Comparison of ENCODE assay signal across 13 cellular contexts in genomic region chr10:17562572-17562971, GRCh38. TPM values are rescaled to one million over a fixed set of nuclear protein-coding genes. Genes with fewer than 3 reads are reported as not detected.
DNase-seq lines count a peak whose midpoint lies in the region; ATAC-seq and TF ChIP-seq lines count a peak whose summit lies in the region.
"Had no signal": no experiment of that assay in that cellular context is flagged by ENCODE, and none has a peak within 500 bp of the region (broad histone marks: within the 10 kb centered on the region; RNA-seq: fewer than 3 reads in every experiment).

No MANE protein-coding gene starts in this region.

- no peak overlapping the region for H3K4me3 ChIP-seq in AG10803 (ENCODE audit: low read length)
- H3K4me3 ChIP-seq in MG63: no peak overlapping the region

- no peaks in the 10 kb centered on the region for H3K36me3 ChIP-seq in MG63

- H3K27me3 ChIP-seq in MG63: no peaks in the 10 kb centered on the region

- no peaks in the 10 kb centered on the region for H3K9me3 Mint-ChIP-seq in activated CD4-positive, alpha-beta T cell treated with anti-CD3 and anti-CD28 coated beads for 36 hours (ENCODE audit: low read depth)
- H3K9me3 Mint-ChIP-seq: activated naive CD4-positive, alpha-beta T cell treated with anti-CD3 and anti-CD28 coated beads for 36 hours; type B pancreatic cell had no signal

- no peaks in the 10 kb centered on the region for H3K4me1 Mint-ChIP-seq in activated CD4-positive, alpha-beta T cell treated with anti-CD3 and anti-CD28 coated beads for 36 hours

- no peaks in the 10 kb centered on the region for H3K27me3 Mint-ChIP-seq in activated CD4-positive, alpha-beta T cell treated with anti-CD3 and anti-CD28 coated beads for 36 hours
- H3K27me3 Mint-ChIP-seq: type B pancreatic cell had no signal

- no peak overlapping the region for H3K27ac Mint-ChIP-seq in activated CD4-positive, alpha-beta T cell treated with anti-CD3 and anti-CD28 coated beads for 36 hours
- H3K27ac Mint-ChIP-seq: activated naive CD4-positive, alpha-beta T cell treated with anti-CD3 and anti-CD28 coated beads for 36 hours; type B pancreatic cell had no signal

- no peak for ATAC-seq in activated CD4-positive, alpha-beta T cell treated with anti-CD3 and anti-CD28 coated beads for 36 hours
- ATAC-seq in GM19463 (IDR thresholded peaks at IDR 0.05; ENCODE audit: unreplicated experiment) (no peak), HG03521 (IDR thresholded peaks at IDR 0.05; ENCODE audit: unreplicated experiment) (no peak)
- ATAC-seq: sciatic nerve had no signal

- H3K4me3 Mint-ChIP-seq in activated CD4-positive, alpha-beta T cell treated with anti-CD3 and anti-CD28 coated beads for 36 hours: no peak overlapping the region
- H3K4me3 Mint-ChIP-seq: activated naive CD4-positive, alpha-beta T cell treated with anti-CD3 and anti-CD28 coated beads for 36 hours; type B pancreatic cell had no signal

- H3K9me3 ChIP-seq in MG63: no peaks in the 10 kb centered on the region

- CTCF ChIA-PET in activated CD4-positive, alpha-beta T cell treated with anti-CD3 and anti-CD28 coated beads for 36 hours (lab: Charles Lee): no interaction called here

- H3K36me3 Mint-ChIP-seq in activated CD4-positive, alpha-beta T cell treated with anti-CD3 and anti-CD28 coated beads for 36 hours (ENCODE audit: low read depth): no peaks in the 10 kb centered on the region
- H3K36me3 Mint-ChIP-seq: type B pancreatic cell had no signal

- DNase-seq in AG10803 (ENCODE audit: low read depth): peak; percentile 67
- peak; percentile 68 for DNase-seq in MG63
- DNase-seq in amniotic epithelial cell (ENCODE audit: low read depth): peak; percentile 60
- peak; percentile 71 for DNase-seq in left kidney (ENCODE audit: low read depth, low spot score)
- DNase-seq in activated CD4-positive, alpha-beta T cell treated with anti-CD3 and anti-CD28 coated beads for 36 hours: no peak
- no peak for DNase-seq in kidney glomerular epithelial cell (lab: John Stamatoyannopoulos, UW)
- DNase-seq: activated naive CD4-positive, alpha-beta T cell treated with anti-CD3 and anti-CD28 coated beads for 36 hours; effector CD8-positive, alpha-beta T cell; Kasumi-1 had no signal

- intact Hi-C loops in activated CD4-positive, alpha-beta T cell treated with anti-CD3 and anti-CD28 coated beads for 36 hours (cut with DNase I, micrococcal nuclease): no loop called here

- TF ChIP-seq CTCF in AG10803 (conservative IDR thresholded peaks at IDR 0.05; ENCODE audit: low read length): no peak

- POLR2A ChIA-PET in activated CD4-positive, alpha-beta T cell treated with anti-CD3 and anti-CD28 coated beads for 36 hours (lab: Charles Lee): no interaction called here

RNA-seq across cellular contexts. Expression of gene HACD1, which starts 54.6 kb away (rescaled TPM):
- total RNA-seq in MG63 (2014; rRNA removed; shearing (Covaris generic); ENCODE audit: low replicate concordance): 37.3 and 71.8 TPM in 2 replicates
- 1 to 10 TPM; 1.7 to 2.2 TPM for total RNA-seq in activated CD4-positive, alpha-beta T cell treated with anti-CD3 and anti-CD28 coated beads for 36 hours

Comparison
In these comparisons a context has a peak if more than half of its experiments do, and no peak if none do; other contexts are left out.
1. DNase-seq: peak in AG10803 (single experiment), MG63 (single experiment), amniotic epithelial cell (single experiment) and left kidney (single experiment); none in activated CD4-positive, alpha-beta T cell treated with anti-CD3 and anti-CD28 coated beads for 36 hours (single experiment) and kidney glomerular epithelial cell (single experiment).
2. RNA of gene HACD1, which starts 54.6 kb away (total RNA-seq): 37.3 to 71.8 TPM in MG63; 1.7 to 2.2 TPM in activated CD4-positive, alpha-beta T cell treated with anti-CD3 and anti-CD28 coated beads for 36 hours; every median in the first group is over 10 times any median in the second.